In genomic region chr2:238288650-238289573, GRCh38 we compare ENCODE assay signal across 8 cellular contexts. TPM values are rescaled to one million over a fixed set of nuclear protein-coding genes. Genes with fewer than 3 reads are reported as not detected.
A peak's percentile ranks its signal among the peaks of the same experiment; 100 is the strongest.
DNase-seq lines count a peak whose midpoint lies in the region; ATAC-seq, FAIRE-seq and TF ChIP-seq lines count a peak whose summit lies in the region.

No MANE protein-coding gene starts in this region.

- peak overlapping the region; percentile 94 for H3K4me3 Mint-ChIP-seq in neural crest cell

- TF ChIP-seq CTCF in RWPE2 (IDR thresholded peaks at IDR 0.05; ENCODE audit: poor library complexity, severe bottlenecking) (peak; percentile 42), fibroblast of villous mesenchyme (IDR thresholded peaks at IDR 0.05; ENCODE audit: insufficient read depth, low read depth, low read length) (peak; percentile 28), neural crest cell (conservative IDR thresholded peaks at IDR 0.05) (peak; percentile 54)

- peaks cover 52% of the 10 kb centered on the region for H3K4me1 Mint-ChIP-seq in neural crest cell

- H3K36me3 ChIP-seq in ES-I3 (ENCODE audit: insufficient read depth, low read length) (no peaks in the 10 kb centered on the region), RWPE2 (ENCODE audit: low read depth) (no peaks in the 10 kb centered on the region), stomach smooth muscle (ENCODE audit: control insufficient read depth in 2 of 2, insufficient read depth in 2 of 2, low read length in 2 of 2) (no peaks in the 10 kb centered on the region)

- peak; percentile 43; the same call in 1 of the 2 replicates for TF ChIP-seq POLR2A in H54 (IDR thresholded peaks at IDR 0.05; ENCODE audit: low read depth, low read length)

- no peaks in the 10 kb centered on the region for H3K27me3 Mint-ChIP-seq in neural crest cell (ENCODE audit: low read depth)

- H3K4me3 ChIP-seq in RWPE2 (ENCODE audit: severe bottlenecking) (peak overlapping the region; percentile 88), fibroblast of villous mesenchyme (ENCODE audit: low read depth, low read length) (peak overlapping the region; percentile 74), stomach smooth muscle (ENCODE audit: low read length in 2 of 2) (peak overlapping the region; percentile 77 to 97)

- H3K36me3 Mint-ChIP-seq in neural crest cell (ENCODE audit: low read depth): no peaks in the 10 kb centered on the region

- peaks cover 34% of the 10 kb centered on the region for H3K4me1 ChIP-seq in ES-I3 (ENCODE audit: insufficient read depth, low read length)
- H3K4me1 ChIP-seq in RWPE2 (ENCODE audit: insufficient read depth, poor library complexity, severe bottlenecking): peaks cover 44% of the 10 kb centered on the region
- H3K4me1 ChIP-seq in stomach smooth muscle (ENCODE audit: control insufficient read depth, insufficient read depth, low read length): peaks cover 47% of the 10 kb centered on the region

- no peaks in the 10 kb centered on the region for H3K9me3 Mint-ChIP-seq in neural crest cell

- H3K27ac ChIP-seq in RWPE2 (ENCODE audit: poor library complexity, severe bottlenecking) (peak overlapping the region; percentile 85), stomach smooth muscle (ENCODE audit: low read length) (peak overlapping the region; percentile 81)

- peak; percentile 92 for DNase-seq in H54 (ENCODE audit: insufficient read length, low spot score)
- DNase-seq in LoVo (ENCODE audit: low spot score): peak; percentile 96
- peak; percentile 97 for DNase-seq in RWPE2 (ENCODE audit: low spot score)
- peak; percentile 98 for DNase-seq in activated effector memory CD4-positive, alpha-beta T cell treated with anti-CD3 and anti-CD28 coated beads, Interleukin-2, amount 50 U/mL, for 16 hours
- DNase-seq in fibroblast of villous mesenchyme (ENCODE audit: low read depth): peak; percentile 99
- peak; percentile 96 for DNase-seq in neural crest cell (ENCODE audit: low read depth, low spot score)

- H3K27me3 ChIP-seq in RWPE2 (ENCODE audit: insufficient read depth, poor library complexity, severe bottlenecking): no peaks in the 10 kb centered on the region
- H3K27me3 ChIP-seq in stomach smooth muscle (ENCODE audit: control insufficient read depth in 1 of 2, insufficient read depth in 2 of 2, low read length in 2 of 2): no peaks in the 10 kb centered on the region

- peak overlapping the region; percentile 70 for H3K27ac Mint-ChIP-seq in neural crest cell (ENCODE audit: unreplicated experiment)

- H3K9ac ChIP-seq in ES-I3 (ENCODE audit: low read depth, low read length) (peak overlapping the region; percentile 76), stomach smooth muscle (ENCODE audit: low read length in 2 of 2) (peak overlapping the region; percentile 69 to 95)

- no peak for FAIRE-seq in H54 (lab: Jason Lieb, UNC)

- peak; percentile 48 for ATAC-seq in RWPE2 (ENCODE audit: low read depth)

- H3K9me3 ChIP-seq in ES-I3 (ENCODE audit: control insufficient read depth, insufficient read depth, low read length): no peaks in the 10 kb centered on the region
- no peaks in the 10 kb centered on the region for H3K9me3 ChIP-seq in RWPE2 (ENCODE audit: severe bottlenecking)
- H3K9me3 ChIP-seq in stomach smooth muscle (ENCODE audit: control insufficient read depth in 2 of 2, low read length in 2 of 2): no peaks in the 10 kb centered on the region

RNA-seq across cellular contexts. Expression of gene PER2, which starts 0.5 kb away (rescaled TPM):
- total RNA-seq in fibroblast of villous mesenchyme: 4.3 and 4.5 TPM in 2 replicates
- total RNA-seq in neural crest cell: 8.6 TPM in 2 replicates

RNA-seq across cellular contexts. Expression of gene TRAF3IP1, which starts 31.4 kb away (rescaled TPM):
- 7.8 and 8.4 TPM in 2 replicates for total RNA-seq in fibroblast of villous mesenchyme
- total RNA-seq in neural crest cell: 19.3 and 20.7 TPM in 2 replicates

RNA-seq across cellular contexts. Expression of gene HES6, which starts 49.1 kb away (rescaled TPM):
- total RNA-seq in fibroblast of villous mesenchyme (2.2 and 6.1 TPM in 2 replicates), neural crest cell (143 and 152 TPM in 2 replicates)

Comparison
In these comparisons a context has a peak if more than half of its experiments do, and no peak if none do; other contexts are left out.
1. Peak in every context shown above with its lines: DNase-seq, ATAC-seq, H3K4me3 ChIP-seq and H3K27ac ChIP-seq.
2. RNA of gene HES6, which starts 49.1 kb away (total RNA-seq): 143 to 152 TPM in neural crest cell; 2.2 to 6.1 TPM in fibroblast of villous mesenchyme; every median in the first group is over 10 times any median in the second.